ENCODE assay signal across 6 cellular contexts in genomic region chr17:50534222-50534978, GRCh38. TPM values are rescaled to one million over a fixed set of nuclear protein-coding genes. Genes with fewer than 3 reads are reported as not detected.
A peak's percentile ranks its signal among the peaks of the same experiment; 100 is the strongest.
DNase-seq lines count a peak whose midpoint lies in the region; ATAC-seq lines count a peak whose summit lies in the region.

No MANE protein-coding gene starts in this region.

- no peaks in the 10 kb centered on the region for H3K9me3 ChIP-seq in esophagus (ENCODE audit: control insufficient read depth in 2 of 2, insufficient read depth in 1 of 2, low read depth in 1 of 2, low read length in 1 of 2)

- ATAC-seq in GM18517 (IDR thresholded peaks at IDR 0.05; ENCODE audit: unreplicated experiment) = no peak

- H3K4me1 ChIP-seq in esophagus (ENCODE audit: control insufficient read depth in 2 of 2, insufficient read depth in 2 of 2, low read length in 1 of 2) = peaks cover 0 to 35% of the 10 kb centered on the region in 2 donors

- DNase-seq in SIG-M5 treated with dmso at 0.1 percent for 504 hours (lab: John Stamatoyannopoulos, UW; ENCODE audit: unreplicated experiment) = peak; percentile 28
- DNase-seq in SIG-M5 (lab: John Stamatoyannopoulos, UW) = no peak
- DNase-seq in stimulated activated CD8-positive, alpha-beta memory T cell treated with anti-CD3 and anti-CD28 coated beads, Interleukin-4, amount 100 ng/mL, for 48 hours = peak; percentile 61
- no peak for DNase-seq in NCI-H748 (lab: John Stamatoyannopoulos, UW; ENCODE audit: unreplicated experiment)

- H3K27me3 ChIP-seq in esophagus (ENCODE audit: control insufficient read depth in 1 of 2, insufficient read depth in 2 of 2, low read length in 2 of 2) = no peaks in the 10 kb centered on the region

- peak overlapping the region; percentile 93 to 97 for H3K27ac ChIP-seq in esophagus (ENCODE audit: low read depth in 2 of 2, low read length in 1 of 2)

- H3K4me3 ChIP-seq in esophagus (ENCODE audit: low read depth in 1 of 2, low read length in 2 of 2) = peak overlapping the region; percentile 64 to 83

- 34 to 37% methylated on average over 24 of the region's 24 CpGs for WGBS in esophagus, 2 donors

- peaks cover 0 to 26% of the 10 kb centered on the region in 2 donors for H3K36me3 ChIP-seq in esophagus (ENCODE audit: control insufficient read depth in 2 of 2, insufficient read depth in 2 of 2, low read length in 1 of 2)

RNA-seq across cellular contexts. Expression of gene EPN3, which starts 1.9 kb away (rescaled TPM):
- 10 to 100 TPM; 40.5 to 59.8 TPM for polyA plus RNA-seq in esophagus

RNA-seq across cellular contexts. Expression of gene SPATA20, which starts 12.6 kb away (rescaled TPM):
- polyA plus RNA-seq in esophagus = 10 to 100 TPM; 11.5 to 26.7 TPM

RNA-seq across cellular contexts. Expression of gene CACNA1G, which starts 26.1 kb away (rescaled TPM):
- under 1 TPM; 0.06 to 0.13 TPM for polyA plus RNA-seq in esophagus

RNA-seq across cellular contexts. Expression of gene MYCBPAP, which starts 26.2 kb away (rescaled TPM):
- polyA plus RNA-seq in esophagus = under 1 TPM; 0.05 to 0.22 TPM

RNA-seq across cellular contexts. Expression of gene RSAD1, which starts 55.7 kb away (rescaled TPM):
- 10 to 100 TPM; 11.9 to 16.9 TPM for polyA plus RNA-seq in esophagus

Comparison
In these comparisons a context has a peak if more than half of its experiments do, and no peak if none do; other contexts are left out.
1. DNase-seq: peak in SIG-M5 treated with dmso at 0.1 percent for 504 hours (single experiment) and stimulated activated CD8-positive, alpha-beta memory T cell treated with anti-CD3 and anti-CD28 coated beads, Interleukin-4, amount 100 ng/mL, for 48 hours (single experiment); none in SIG-M5 (single experiment) and NCI-H748 (single experiment).